In genomic region chr11:29328961-29329441, GRCh38 we compare ENCODE assay signal across 8 cellular contexts.
A peak's percentile ranks its signal among the peaks of the same experiment; 100 is the strongest.
DNase-seq lines count a peak whose midpoint lies in the region; ATAC-seq and TF ChIP-seq lines count a peak whose summit lies in the region.

No MANE protein-coding gene starts in this region.

- no peaks in the 10 kb centered on the region for H3K9me3 Mint-ChIP-seq in endothelial cell (ENCODE audit: unreplicated experiment)

- H3K4me3 ChIP-seq in AG09309 (ENCODE audit: control insufficient read depth, low read depth, low read length) (no peak overlapping the region), stomach (no peak overlapping the region)

- no peak overlapping the region for H3K27ac ChIP-seq in stomach

- no peaks in the 10 kb centered on the region for H3K4me1 Mint-ChIP-seq in endothelial cell (ENCODE audit: unreplicated experiment)

- TF ChIP-seq CTCF in AG09309 (IDR thresholded peaks at IDR 0.05; ENCODE audit: control insufficient read depth, insufficient read depth, low read depth, low read length, missing control alignments): peak; percentile 74
- TF ChIP-seq CTCF in endothelial cell (IDR thresholded peaks at IDR 0.05; ENCODE audit: unreplicated experiment): no peak
- peak in 2 of 7 experiments; percentile 6 to 15 for TF ChIP-seq CTCF in stomach (IDR thresholded peaks at IDR 0.05)

- ATAC-seq in GM19463 (IDR thresholded peaks at IDR 0.05; ENCODE audit: unreplicated experiment): peak; percentile 46
- no peak for ATAC-seq in GM18519 (IDR thresholded peaks at IDR 0.05; ENCODE audit: low FRiP score, unreplicated experiment)

- H3K27ac Mint-ChIP-seq in endothelial cell (ENCODE audit: unreplicated experiment): no peak overlapping the region

- WGBS in stomach, 5 donors: 39 to 47% (median 41%) methylated on average over 4 of the region's 4 CpGs

- no peak for DNase-seq in AG09309 (ENCODE audit: low read depth)
- peak; percentile 46 for DNase-seq in NCI-H69 (lab: John Stamatoyannopoulos, UW)
- peak; percentile 7 for DNase-seq in endothelial cell (ENCODE audit: low spot score)
- DNase-seq in retina: peak; percentile 45
- no peak for DNase-seq in stomach
- DNase-seq in activated effector memory CD4-positive, alpha-beta T cell treated with Interleukin-2 at 50 U/mL for 16 hours: no peak

- H3K4me3 Mint-ChIP-seq in endothelial cell (ENCODE audit: unreplicated experiment): no peak overlapping the region

- no peaks in the 10 kb centered on the region for H3K36me3 ChIP-seq in stomach

- no peaks in the 10 kb centered on the region for H3K9me3 ChIP-seq in stomach

- intact Hi-C loops in stomach (cut with DNase I; ENCODE audit: low total_unique reads): no loop called here

- H3K4me1 ChIP-seq in stomach: no peaks in the 10 kb centered on the region

- peaks cover 0 to 7% (median 0%) of the 10 kb centered on the region in 3 donors for H3K27me3 ChIP-seq in stomach

- TF ChIP-seq POLR2A in stomach (IDR thresholded peaks at IDR 0.05): no peak

- TF ChIP-seq EP300 in stomach (IDR thresholded peaks at IDR 0.05): no peak

- no peaks in the 10 kb centered on the region for H3K27me3 Mint-ChIP-seq in endothelial cell (ENCODE audit: unreplicated experiment)

- H3K36me3 Mint-ChIP-seq in endothelial cell (ENCODE audit: low read depth, unreplicated experiment): no peaks in the 10 kb centered on the region

Comparison
In these comparisons a context has a peak if more than half of its experiments do, and no peak if none do; other contexts are left out.
1. DNase-seq: peak in NCI-H69 (single experiment), endothelial cell (single experiment) and retina (single experiment); none in AG09309 (single experiment), stomach (single experiment) and activated effector memory CD4-positive, alpha-beta T cell treated with Interleukin-2 at 50 U/mL for 16 hours (single experiment).